ENCODE assay signal across 17 cellular contexts in the genomic region with DNA sequence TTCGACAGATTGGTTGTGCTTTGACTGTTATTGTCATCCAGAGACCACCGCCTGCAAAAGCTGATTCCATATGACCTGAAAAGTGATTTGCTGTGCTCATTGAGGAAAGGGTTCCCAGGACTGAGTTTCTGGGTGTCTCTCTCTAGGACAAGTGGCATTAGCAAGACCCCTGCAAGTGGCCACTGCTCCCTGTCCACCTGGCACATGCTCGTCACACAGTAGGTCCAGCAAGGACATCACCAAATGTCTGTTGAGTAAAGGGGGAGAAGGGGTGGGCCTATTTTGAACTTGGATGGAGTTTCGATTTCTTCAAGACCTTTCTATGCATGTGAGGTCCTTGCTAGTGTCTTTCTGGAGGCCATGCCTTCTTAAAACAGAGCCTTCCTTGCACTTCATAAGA. TPM values are rescaled to one million over a fixed set of nuclear protein-coding genes. Genes with fewer than 3 reads are reported as not detected.
DNase-seq lines count a peak whose midpoint lies in the region; ATAC-seq, FAIRE-seq and TF ChIP-seq lines count a peak whose summit lies in the region.
"Had no signal": no experiment of that assay in that cellular context is flagged by ENCODE, and none has a peak within 500 bp of the region (broad histone marks: within the 10 kb centered on the region; RNA-seq: fewer than 3 reads in every experiment).

No MANE protein-coding gene starts in this region.

- H3K27me3 ChIP-seq in right cardiac atrium (ENCODE audit: control insufficient read depth, insufficient read depth) (no peaks in the 10 kb centered on the region), mesendoderm (ENCODE audit: insufficient read depth, low read length, poor library complexity) (no peaks in the 10 kb centered on the region), skeletal muscle tissue (ENCODE audit: control insufficient read depth in 3 of 3, insufficient read depth in 3 of 3, low read length in 3 of 3) (no peaks in the 10 kb centered on the region)
- H3K27me3 ChIP-seq: BE2C had no signal

- H4K8ac ChIP-seq in mesendoderm (ENCODE audit: low read depth, low read length): no peak overlapping the region

- no peak overlapping the region for H4K5ac ChIP-seq in mesendoderm (ENCODE audit: low read length)

- FAIRE-seq in D721Med (lab: Jason Lieb, UNC): no peak

- H3K9me3 ChIP-seq in right cardiac atrium (ENCODE audit: control insufficient read depth, low read length) (no peaks in the 10 kb centered on the region), skeletal muscle tissue (ENCODE audit: control insufficient read depth in 3 of 3, low read length in 3 of 3) (no peaks in the 10 kb centered on the region)
- H3K9me3 ChIP-seq: BE2C, Caco-2 had no signal

- H3K4me1 ChIP-seq in right cardiac atrium (ENCODE audit: control insufficient read depth, insufficient read depth, low read length) (no peaks in the 10 kb centered on the region), mesendoderm (ENCODE audit: control insufficient read depth, low read depth, low read length) (no peaks in the 10 kb centered on the region), skeletal muscle tissue (ENCODE audit: control insufficient read depth in 3 of 3, insufficient read depth in 3 of 3, low read length in 3 of 3) (peaks cover 38 to 61% (median 39%) of the 10 kb centered on the region in 3 donors)
- H3K4me1 ChIP-seq: BE2C, Caco-2 had no signal

- ATAC-seq in right cardiac atrium: no peak
- ATAC-seq in Right ventricle myocardium inferior: no peak
- ATAC-seq in HG02610 (IDR thresholded peaks at IDR 0.05; ENCODE audit: unreplicated experiment): no peak
- ATAC-seq: HCT116 had no signal

- intact Hi-C loops in right cardiac atrium (cut with DNase I) (no loop called here), Right ventricle myocardium inferior (cut with DNase I) (loop anchor here (2.0 kb wide), 1 partner anchor 177 kb away; a partner anchor contains a TSS)

- H2AK5ac ChIP-seq in mesendoderm (ENCODE audit: low read length): no peak overlapping the region

- peak overlapping the region; percentile 21 for H3K4ac ChIP-seq in mesendoderm (ENCODE audit: low read depth, low read length)

- H3K79me2 ChIP-seq in mesendoderm (ENCODE audit: control insufficient read depth, insufficient read depth, low read length): no peaks in the 10 kb centered on the region

- H3K9ac ChIP-seq in mesendoderm (ENCODE audit: low read length): no peak overlapping the region
- no peak overlapping the region for H3K9ac ChIP-seq in skeletal muscle tissue (ENCODE audit: low read depth in 1 of 3, low read length in 3 of 3)

- no peak overlapping the region for H2BK15ac ChIP-seq in mesendoderm (replicated peaks; ENCODE audit: low read depth)

- H3K27ac ChIP-seq in right cardiac atrium (ENCODE audit: low read length) (peak overlapping the region; percentile 27), mesendoderm (ENCODE audit: low read depth, low read length) (no peak overlapping the region), skeletal muscle tissue (ENCODE audit: low read depth, low read length) (peak overlapping the region; percentile 26)

- H3K4me3 ChIP-seq in right cardiac atrium (ENCODE audit: low read length) (no peak overlapping the region), mesendoderm (ENCODE audit: low read length) (no peak overlapping the region), skeletal muscle tissue (ENCODE audit: low read length in 3 of 3) (no peak overlapping the region)

- 95% methylated on average over 4 of the region's 4 CpGs for WGBS in right cardiac atrium
- WGBS in mesendoderm (ENCODE audit: extremely low coverage, insufficient coverage, low lambda C conversion rate): no CpG with 5 or more reads among the region's 4 CpGs

- H3K79me1 ChIP-seq in mesendoderm (ENCODE audit: low read length): no peaks in the 10 kb centered on the region

- TF ChIP-seq CTCF in D721Med (IDR thresholded peaks at IDR 0.05; ENCODE audit: insufficient read depth, missing control alignments): no peak

- H3K18ac ChIP-seq in mesendoderm (ENCODE audit: low read length): peak overlapping the region; percentile 39

- H3K56ac ChIP-seq in mesendoderm (ENCODE audit: low read length): peak overlapping the region; percentile 30

- H3K36me3 ChIP-seq in mesendoderm (ENCODE audit: control insufficient read depth, insufficient read depth, low read length): no peaks in the 10 kb centered on the region
- H3K36me3 ChIP-seq in skeletal muscle tissue (ENCODE audit: control insufficient read depth in 3 of 3, insufficient read depth in 3 of 3, low read length in 3 of 3): no peaks in the 10 kb centered on the region
- H3K36me3 ChIP-seq: BE2C had no signal

- H3K23ac ChIP-seq in mesendoderm (ENCODE audit: low read length): no peak overlapping the region

- DNase-seq in right cardiac atrium (no peak), Right ventricle myocardium inferior (ENCODE audit: missing footprints) (no peak), mesendoderm (no peak), D721Med (ENCODE audit: insufficient read length, low spot score) (no peak)
- DNase-seq: ACHN; BE2C; Caco-2; CD4-positive, alpha-beta T cell; DMS79 treated with DMSO at 0.1 percent for 48 hours; GF-D8; GOT3; H7; HFFc6 had no signal

- no peak overlapping the region for H2BK120ac ChIP-seq in mesendoderm (ENCODE audit: low read depth, low read length)

- peak overlapping the region; percentile 51 for H2BK5ac ChIP-seq in mesendoderm (ENCODE audit: low read length)

- no peak overlapping the region for H3K4me2 ChIP-seq in mesendoderm (ENCODE audit: low read length)

RNA-seq across cellular contexts. Expression of a gene that starts 48.9 kb away (rescaled TPM):
- total RNA-seq in right cardiac atrium (not detected), Right ventricle myocardium inferior (not detected), skeletal muscle tissue (not detected)
- not detected for polyA plus RNA-seq in right cardiac atrium
- polyA plus RNA-seq in mesendoderm (2013, experiment 1 of 2): not detected
- polyA plus RNA-seq in mesendoderm (2013, experiment 2 of 2): not detected
- total RNA-seq: A172; CD4-positive, alpha-beta T cell; H7; HFFc6 had no signal
